ENCODE assay signal across 19 cellular contexts in genomic region chr14:32327255-32327961, GRCh38. TPM values are rescaled to one million over a fixed set of nuclear protein-coding genes. Genes with fewer than 3 reads are reported as not detected.
DNase-seq lines count a peak whose midpoint lies in the region; ATAC-seq, FAIRE-seq and TF ChIP-seq lines count a peak whose summit lies in the region.
"Had no signal": no experiment of that assay in that cellular context is flagged by ENCODE, and none has a peak within 500 bp of the region (broad histone marks: within the 10 kb centered on the region; RNA-seq: fewer than 3 reads in every experiment).

No MANE protein-coding gene starts in this region.

- H3K36me3 ChIP-seq in DND-41 (ENCODE audit: insufficient read depth, low read length), result no peaks in the 10 kb centered on the region
- no peaks in the 10 kb centered on the region for H3K36me3 ChIP-seq in KMS-11 (ENCODE audit: insufficient read depth)
- no peaks in the 10 kb centered on the region for H3K36me3 ChIP-seq in K562 (ENCODE audit: control insufficient read depth, insufficient read depth, low read length)

- in situ Hi-C loops in K562 (cut with MboI), result no loop called here

- H3K79me2 ChIP-seq in DND-41 (ENCODE audit: insufficient read depth, low read length) (no peaks in the 10 kb centered on the region), KMS-11 (ENCODE audit: insufficient read depth, low read depth) (no peaks in the 10 kb centered on the region), K562 (ENCODE audit: control insufficient read depth, insufficient read depth, low read length) (no peaks in the 10 kb centered on the region)

- H3K27ac ChIP-seq in DND-41 (ENCODE audit: low read length) (no peak overlapping the region), KMS-11 (peak overlapping the region; percentile 33; the same call in 1 of the 2 replicates), K562 (ENCODE audit: extremely low read depth, low read depth, low read length) (no peak overlapping the region)

- H3K9me3 ChIP-seq in DND-41 (ENCODE audit: insufficient read depth, low read length, severe bottlenecking) (no peaks in the 10 kb centered on the region), K562 (replicated peaks; ENCODE audit: control insufficient read depth, insufficient read depth, low read depth, low read length) (no peaks in the 10 kb centered on the region)

- H3K4me2 ChIP-seq in DND-41 (ENCODE audit: insufficient read depth, low read length), result no peak overlapping the region
- 0 out of 2 replicates have a peak overlapping the region, but pooled peaks have one; percentile 24 for H3K4me2 ChIP-seq in KMS-11
- no peak overlapping the region for H3K4me2 ChIP-seq in K562 (ENCODE audit: insufficient read depth, low read length)

- peak; percentile 39 for DNase-seq in DND-41
- no peak for DNase-seq in K562 (ENCODE audit: extremely low read depth in 1 of 4, low spot score in 3 of 4)
- DNase-seq in pons (ENCODE audit: low spot score), result peak; percentile 19
- DNase-seq in effector CD4-positive, alpha-beta T cell, result no peak
- DNase-seq in A172 (ENCODE audit: low spot score), result no peak
- no peak for DNase-seq in MV-4-11 (lab: John Stamatoyannopoulos, UW)
- DNase-seq: Calu3; CD4-positive, alpha-beta T cell; H9; Kasumi-1; NCI-H1436; NCI-H2081; NCI-H226; NCI-H526; Right ventricle myocardium superior had no signal

- no TSS peak for BruUV-seq in K562 (replicated peaks; lab: Mats Ljungman, UMichigan)

- peak; percentile 48 for FAIRE-seq in K562 (lab: Jason Lieb, UNC)
- FAIRE-seq: G401.6, GM12891 had no signal

- H2AFZ ChIP-seq in DND-41 (ENCODE audit: low read depth, low read length), result no peak overlapping the region
- no peak overlapping the region for H2AFZ ChIP-seq in KMS-11 (ENCODE audit: low read depth)
- H2AFZ ChIP-seq in K562 (ENCODE audit: low read depth, low read length), result no peak overlapping the region

- H3K9ac ChIP-seq in DND-41 (ENCODE audit: low read depth, low read length) (no peak overlapping the region), KMS-11 (no peak overlapping the region), K562 (ENCODE audit: insufficient read depth in 1 of 2, low read depth in 2 of 2, low read length in 2 of 2) (no peak overlapping the region)

- H3K27me3 ChIP-seq in DND-41 (ENCODE audit: insufficient read depth, low read length, poor library complexity), result no peaks in the 10 kb centered on the region
- H3K27me3 ChIP-seq in KMS-11 (ENCODE audit: insufficient read depth, low read depth), result no peaks in the 10 kb centered on the region
- H3K27me3 ChIP-seq in K562 (ENCODE audit: control insufficient read depth in 2 of 2, insufficient read depth in 2 of 2, low read length in 2 of 2), result no peaks in the 10 kb centered on the region

- CTCF ChIA-PET in K562 (lab: Yijun Ruan, JAX; ENCODE audit: low intra/inter-chr PET ratio), result no interaction called here

- H3K4me3 ChIP-seq in DND-41 (ENCODE audit: low read depth in 1 of 2, low read length in 2 of 2), result no peak overlapping the region
- H3K4me3 ChIP-seq in KMS-11 (IDR thresholded peaks at IDR 0.05; ENCODE audit: insufficient read depth, low read depth, low read length), result no peak overlapping the region
- no peak overlapping the region for H3K4me3 ChIP-seq in K562

- ATAC-seq in DND-41 (ENCODE audit: insufficient read depth, low read depth) (peak; percentile 96), K562 (no peak)
- ATAC-seq: Panc1 had no signal

- H4K20me1 ChIP-seq in DND-41 (ENCODE audit: insufficient read depth, low read length) (no peaks in the 10 kb centered on the region), KMS-11 (ENCODE audit: insufficient read depth) (no peaks in the 10 kb centered on the region), K562 (replicated peaks; ENCODE audit: control insufficient read depth, insufficient read depth, low read length) (no peaks in the 10 kb centered on the region)

- no peak for TF ChIP-seq RAD21 in K562 (CRISPR knock-in tag; conservative IDR thresholded peaks at IDR 0.05 in 1 of 2, IDR thresholded peaks at IDR 0.05 in 1 of 2)

- 29% methylated on average over 2 of the region's 2 CpGs for WGBS in K562 (ENCODE audit: insufficient coverage, low coverage, missing lambda C conversion rate)

- TF ChIP-seq POLR2A in K562 (conservative IDR thresholded peaks at IDR 0.05), result no peak

- POLR2A ChIA-PET in K562 (lab: Yijun Ruan, JAX), result interaction anchor here (1.1 kb wide), 1 partner anchor 9 kb away, joined by 3 read pairs; no protein-coding TSS in a partner anchor

- TF ChIP-seq EP300 in K562 (IDR thresholded peaks at IDR 0.05; ENCODE audit: low read length), result no peak

- TF ChIP-seq CTCF in DND-41 (IDR thresholded peaks at IDR 0.05; ENCODE audit: borderline replicate concordance, extremely low read depth, low read length, poor library complexity, severe bottlenecking) (no peak), KMS-11 (conservative IDR thresholded peaks at IDR 0.05; ENCODE audit: low read depth, low read length) (no peak), K562 (IDR thresholded peaks at IDR 0.05 in 2 of 3, conservative IDR thresholded peaks at IDR 0.05 in 1 of 3; ENCODE audit: insufficient read depth in 2 of 3, low read depth in 1 of 3, low read length in 3 of 3) (no peak)

- no peaks in the 10 kb centered on the region for H3K4me1 ChIP-seq in DND-41 (ENCODE audit: insufficient read depth, low read length)
- H3K4me1 ChIP-seq in KMS-11 (ENCODE audit: low read depth, poor library complexity, severe bottlenecking), result peaks cover 55% of the 10 kb centered on the region
- H3K4me1 ChIP-seq in K562 (replicated peaks in 1 of 2; ENCODE audit: control insufficient read depth in 2 of 2, insufficient read depth in 2 of 2, low read length in 2 of 2), result peaks cover 0 to 17% of the 10 kb centered on the region in 2 experiments; a peak in 3 of 5 replicates

- intact Hi-C loops in K562 (cut with micrococcal nuclease), result no loop called here

- H3K9me1 ChIP-seq in K562 (ENCODE audit: control insufficient read depth, insufficient read depth, low read length), result no peaks in the 10 kb centered on the region

TF ChIP-seq in K562, 482 proteins besides CTCF, POLR2A, EP300 and RAD21:
- TF ChIP-seq SP1 (CRISPR knock-in tag; IDR thresholded peaks at IDR 0.05) (no peak), KDM1A (IDR thresholded peaks at IDR 0.05) (0 out of 4 replicates have a peak, but pooled peaks of 1 of the 2 experiments have one; percentile 16), CBFA2T2 (conservative IDR thresholded peaks at IDR 0.05) (peak; percentile 29; the same call in 1 of the 2 replicates), CBFA2T3 (IDR thresholded peaks at IDR 0.05) (peak; percentile 56), ZNF146 (CRISPR knock-in tag; IDR thresholded peaks at IDR 0.05; ENCODE audit: unreplicated experiment) (no peak)
TF ChIP-seq in K562: peak in this region for 3.

RNA-seq across cellular contexts. Expression of gene AKAP6, which starts 1.7 kb away (rescaled TPM):
- 2.4 and 3.2 TPM in 2 replicates for total RNA-seq in K562 (2011; cell fraction: chromatin; rRNA removed; ENCODE audit: low replicate concordance)
- 1.2 and 2.4 TPM in 2 replicates for total RNA-seq in K562 (2011; cell fraction: nucleolus; rRNA removed)
- total RNA-seq in K562 (2011; cell fraction: nucleoplasm; rRNA removed), result 2.9 and 3.0 TPM in 2 replicates
- total RNA-seq in K562 (2014; rRNA removed), result 0.49 and 1.7 TPM in 2 replicates
- total RNA-seq in K562 (2014; rRNA removed; fragmentation: Illumina TruSeq; extraction: Trizol), result 0.62 and 0.73 TPM in 2 replicates
- 0.25 and 0.41 TPM in 2 replicates for total RNA-seq in K562 (2015; rRNA removed; fragmentation: Illumina TruSeq; extraction: Trizol)
- total RNA-seq in K562 (2021), result 0.42 and 0.62 TPM in 2 replicates
- 0.28 and 1.3 TPM in 2 replicates for polyA plus RNA-seq in K562 (2011; rRNA removed)
- 0.04 and 0.31 TPM in 2 replicates for polyA plus RNA-seq in K562 (2011; cell fraction: cytosol; rRNA removed)
- polyA plus RNA-seq in K562 (2011; cell fraction: nucleus; rRNA removed), result 0.48 and 1.2 TPM in 2 replicates
- polyA plus RNA-seq in K562 (2012), result 0.10 and 0.35 TPM in 2 replicates
- 0.29 and 0.42 TPM in 2 replicates for polyA plus RNA-seq in K562 (2014; fragmentation: Illumina TruSeq; extraction: Trizol)
- under 1 TPM; 0.03 to 0.14 TPM for polyA plus RNA-seq in K562 (2014; fragmentation: Nextera tagmentation; extraction: Ambion mirVana)
- 0.38 and 0.48 TPM in 2 replicates for polyA plus RNA-seq in K562 (2014; rRNA removed)
- polyA minus RNA-seq in K562 (2011; rRNA and poly(A)+ RNA removed), result 3.9 and 4.1 TPM in 2 replicates
- 0.55 and 0.57 TPM in 2 replicates for polyA minus RNA-seq in K562 (2011; cell fraction: cytosol; rRNA and poly(A)+ RNA removed)
- polyA minus RNA-seq in K562 (2011; cell fraction: nucleus; rRNA and poly(A)+ RNA removed), result 1.2 and 1.6 TPM in 2 replicates
- 7.1 and 11.3 TPM in 2 replicates for total RNA-seq in A172 (2014; rRNA removed; shearing (Covaris generic))

Comparison
In these comparisons a context has a peak if more than half of its experiments do, and no peak if none do; other contexts are left out.
1. DNase-seq: peak in DND-41 (single experiment) and pons (single experiment); none in K562 (0 of 4), effector CD4-positive, alpha-beta T cell (single experiment), A172 (single experiment) and MV-4-11 (single experiment).